1 cellular context compared by ENCODE assay signal in genomic region chr14:21990116-21990515, GRCh38.
TF ChIP-seq lines count a peak whose summit lies in the region.

No MANE protein-coding gene starts in this region.

TF ChIP-seq in H1, 55 proteins besides CTCF, POLR2A, EP300 and RAD21 (continued from another document):
- TF ChIP-seq KDM1A (IDR thresholded peaks at IDR 0.05; ENCODE audit: borderline replicate concordance, low read length) (no peak), SUZ12 (IDR thresholded peaks at IDR 0.05; ENCODE audit: low read length) (no peak), TEAD4 (IDR thresholded peaks at IDR 0.05; ENCODE audit: low read depth, low read length) (no peak), POU5F1 (IDR thresholded peaks at IDR 0.05; ENCODE audit: low read depth, low read length) (no peak), E2F6 (IDR thresholded peaks at IDR 0.05) (no peak), CBX5 (IDR thresholded peaks at IDR 0.05; ENCODE audit: low read depth, low read length) (no peak), KDM4A (IDR thresholded peaks at IDR 0.05; ENCODE audit: low read depth, low read length, severe bottlenecking) (no peak)
TF ChIP-seq in H1: peak in this region for 0.
